In genomic region chr18:78610179-78610578, GRCh38 we compare ENCODE assay signal across 24 cellular contexts.
"Had no signal": no experiment of that assay in that cellular context is flagged by ENCODE, and none has a peak within 500 bp of the region (broad histone marks: within the 10 kb centered on the region; RNA-seq: fewer than 3 reads in every experiment).

No MANE protein-coding gene starts in this region.

- H3K36me3 Mint-ChIP-seq: naive thymus-derived CD4-positive, alpha-beta T cell; natural killer cell treated with Interleukin-12 subunit alpha and Interleukin-12 subunit beta and Interleukin-15 and Interleukin-18, amount 100 ng/mL, for 72 hours; stimulated activated effector memory CD8-positive, alpha-beta T cell treated with anti-CD3 and anti-CD28 coated beads, Interleukin-12 subunit alpha, Interleukin-12 subunit beta, amount 100 ng/mL, for 72 hours; type B pancreatic cell had no signal

- H3K4me3 ChIP-seq: left ventricle myocardium inferior, lung, mucosa of descending colon, right atrium auricular region, skin epidermis, suprapubic skin, thoracic aorta, tibial artery, uterus had no signal

- H3K79me2 ChIP-seq: parathyroid adenoma had no signal

- H3K9me3 ChIP-seq: neutrophil, right atrium auricular region, suprapubic skin, thoracic aorta, tibial artery, uterus had no signal

- H3K36me3 ChIP-seq: left ventricle myocardium inferior, neutrophil, right atrium auricular region, suprapubic skin, thoracic aorta, tibial artery, uterus had no signal

- DNase-seq: hippocampal formation; kidney; left ventricle myocardium inferior; mesendoderm; midbrain; mucosa of descending colon; naive thymus-derived CD4-positive, alpha-beta T cell; occipital lobe; stimulated activated CD4-positive, alpha-beta T cell treated with anti-CD3 and anti-CD28 coated beads, Interleukin-4, amount 100 ng/mL, for 24 hours; stimulated activated naive CD4-positive, alpha-beta T cell; tibial artery; uterus had no signal

- H3K27me3 ChIP-seq: neutrophil, right atrium auricular region, suprapubic skin, uterus had no signal

- H3K27me3 Mint-ChIP-seq: stimulated activated naive CD8-positive, alpha-beta T cell treated with anti-CD3 and anti-CD28 coated beads, Interleukin-15, Interleukin-2, amounts not matched to agents 100 ng/mL and 50 ng/mL, for 24 hours had no signal

- H3K4me1 Mint-ChIP-seq: naive thymus-derived CD4-positive, alpha-beta T cell; stimulated activated effector memory CD8-positive, alpha-beta T cell treated with anti-CD3 and anti-CD28 coated beads, Interleukin-12 subunit alpha, Interleukin-12 subunit beta, amount 100 ng/mL, for 72 hours had no signal

- H3K4me1 ChIP-seq: left ventricle myocardium inferior, parathyroid adenoma, right atrium auricular region, suprapubic skin, tibial artery, uterus had no signal

- H3K4me3 Mint-ChIP-seq: naive thymus-derived CD4-positive, alpha-beta T cell; natural killer cell treated with Interleukin-12 subunit alpha and Interleukin-12 subunit beta and Interleukin-15 and Interleukin-18, amount 100 ng/mL, for 72 hours; stimulated activated effector memory CD8-positive, alpha-beta T cell treated with anti-CD3 and anti-CD28 coated beads, Interleukin-12 subunit alpha, Interleukin-12 subunit beta, amount 100 ng/mL, for 72 hours; stimulated activated naive CD8-positive, alpha-beta T cell treated with anti-CD3 and anti-CD28 coated beads, Interleukin-15, Interleukin-2, amounts not matched to agents 100 ng/mL and 50 ng/mL, for 24 hours; type B pancreatic cell had no signal

- H3K9ac ChIP-seq: parathyroid adenoma had no signal

- FAIRE-seq: kidney had no signal

- H3K9me3 Mint-ChIP-seq: type B pancreatic cell had no signal

- ATAC-seq: mucosa of descending colon; naive thymus-derived CD4-positive, alpha-beta T cell; natural killer cell treated with Interleukin-12 subunit alpha and Interleukin-12 subunit beta and Interleukin-15 and Interleukin-18, amount 100 ng/mL, for 72 hours; sciatic nerve; stimulated activated effector memory CD8-positive, alpha-beta T cell treated with anti-CD3 and anti-CD28 coated beads, Interleukin-12 subunit alpha, Interleukin-12 subunit beta, amount 100 ng/mL, for 72 hours had no signal

- H2AFZ ChIP-seq: parathyroid adenoma had no signal

- H3K27ac Mint-ChIP-seq: naive thymus-derived CD4-positive, alpha-beta T cell; natural killer cell treated with Interleukin-12 subunit alpha and Interleukin-12 subunit beta and Interleukin-15 and Interleukin-18, amount 100 ng/mL, for 72 hours; stimulated activated effector memory CD8-positive, alpha-beta T cell treated with anti-CD3 and anti-CD28 coated beads, Interleukin-12 subunit alpha, Interleukin-12 subunit beta, amount 100 ng/mL, for 72 hours; stimulated activated naive CD8-positive, alpha-beta T cell treated with anti-CD3 and anti-CD28 coated beads, Interleukin-15, Interleukin-2, amounts not matched to agents 100 ng/mL and 50 ng/mL, for 24 hours; type B pancreatic cell had no signal

- H3K27ac ChIP-seq: left ventricle myocardium inferior, neutrophil, parathyroid adenoma, right atrium auricular region, skin epidermis, suprapubic skin, thoracic aorta, tibial artery, uterus had no signal
